11 cellular contexts compared by ENCODE assay signal in the genomic region with DNA sequence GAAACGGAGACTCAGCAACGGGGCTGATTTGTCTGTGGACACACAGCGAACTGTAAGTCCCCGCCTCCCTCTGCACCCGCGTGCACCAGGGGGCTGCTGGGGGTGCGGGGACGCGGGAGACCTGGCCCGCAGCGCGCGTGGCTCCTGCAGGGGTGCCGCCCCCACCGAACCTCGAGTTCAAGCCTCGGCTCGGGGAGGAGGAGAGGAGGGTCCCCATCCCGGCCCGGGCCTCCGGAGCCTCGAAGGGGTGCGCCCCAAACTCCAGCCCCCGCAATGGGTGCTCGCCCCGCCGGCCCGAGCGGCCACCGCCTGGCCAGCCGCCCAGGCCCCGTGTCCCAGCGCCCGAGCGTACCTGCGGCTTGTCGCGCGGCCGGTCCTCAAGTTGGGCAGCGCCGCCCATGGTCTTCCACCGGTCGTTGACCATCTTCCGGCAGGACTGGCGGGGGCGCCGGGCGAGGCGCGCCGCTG. TPM values are rescaled to one million over a fixed set of nuclear protein-coding genes. Genes with fewer than 3 reads are reported as not detected.
A peak's percentile ranks its signal among the peaks of the same experiment; 100 is the strongest.
DNase-seq lines count a peak whose midpoint lies in the region; ATAC-seq, FAIRE-seq and TF ChIP-seq lines count a peak whose summit lies in the region.
"Had no signal": no experiment of that assay in that cellular context is flagged by ENCODE, and none has a peak within 500 bp of the region (broad histone marks: within the 10 kb centered on the region; RNA-seq: fewer than 3 reads in every experiment).

No MANE protein-coding gene starts in this region.

- H4K91ac ChIP-seq in IMR-90 (ENCODE audit: insufficient read depth, low read depth, low read length): no peak overlapping the region
- no peak overlapping the region for H4K91ac ChIP-seq in H1 (replicated peaks; ENCODE audit: insufficient read length, low read length)

- H3K4me1 ChIP-seq in IMR-90 (ENCODE audit: control insufficient read depth, insufficient read depth, low read length): peaks cover 22% of the 10 kb centered on the region
- H3K4me1 ChIP-seq in H1 (replicated peaks in 1 of 4; ENCODE audit: control insufficient read depth in 3 of 4, insufficient read depth in 4 of 4, low read length in 3 of 4): peaks cover 8 to 51% (median 26%) of the 10 kb centered on the region in 4 experiments
- peaks cover 29% of the 10 kb centered on the region for H3K4me1 ChIP-seq in neural progenitor cell

- peak overlapping the region; percentile 83 for H3K4me3 Mint-ChIP-seq in neural progenitor cell

- H2AK5ac ChIP-seq in IMR-90 (ENCODE audit: low read depth, low read length): 0 out of 2 replicates have a peak overlapping the region, but pooled peaks have one; percentile 51
- no peak overlapping the region for H2AK5ac ChIP-seq in H1 (ENCODE audit: low read depth, low read length)

- peaks cover 34% of the 10 kb centered on the region for H3K4me1 Mint-ChIP-seq in neural progenitor cell

- H3K36me3 ChIP-seq in IMR-90 (ENCODE audit: control insufficient read depth, insufficient read depth, low read length): no peaks in the 10 kb centered on the region
- no peaks in the 10 kb centered on the region; a peak in 1 of 8 replicates for H3K36me3 ChIP-seq in H1 (ENCODE audit: control insufficient read depth in 2 of 4, insufficient read depth in 4 of 4, low read length in 3 of 4)
- H3K36me3 ChIP-seq in neural progenitor cell: no peaks in the 10 kb centered on the region

- no peak overlapping the region for H2BK15ac ChIP-seq in IMR-90 (ENCODE audit: low read depth, low read length)
- H2BK15ac ChIP-seq in H1 (ENCODE audit: low read length): no peak overlapping the region

- H4K8ac ChIP-seq in IMR-90 (ENCODE audit: low read depth in 2 of 2, low read length in 2 of 2): no peak overlapping the region
- peak overlapping the region; percentile 22; the same call in 1 of the 2 replicates for H4K8ac ChIP-seq in H1 (ENCODE audit: extremely low read depth, insufficient read depth, low read length)

- 0 out of 2 replicates have a peak overlapping the region, but pooled peaks have one; percentile 47 for H3K4ac ChIP-seq in IMR-90 (ENCODE audit: low read depth, low read length)
- H3K4ac ChIP-seq in H1 (replicated peaks; ENCODE audit: insufficient read length, low read depth, low read length): no peak overlapping the region

- H4K20me1 ChIP-seq in IMR-90 (ENCODE audit: insufficient read depth, low read length) (peaks cover 6% of the 10 kb centered on the region; the same call in 1 of the 2 replicates), H1 (replicated peaks in 1 of 2; ENCODE audit: control insufficient read depth in 1 of 2, insufficient read depth in 2 of 2, low read length in 2 of 2) (peaks cover 3 to 5% of the 10 kb centered on the region in 2 experiments), neural progenitor cell (ENCODE audit: low read depth) (peaks cover 38% of the 10 kb centered on the region)

- H2AK9ac ChIP-seq in IMR-90 (replicated peaks; ENCODE audit: low read depth, low read length, poor library complexity): no peak overlapping the region

- WGBS in IMR-90 (ENCODE audit: extremely low coverage in 2 of 2, insufficient read length in 1 of 2), 2 experiments: 2% methylated on average over 28 of the region's 52 CpGs; no CpG with 5 or more reads in 1 of the 2 experiments
- WGBS in H1 (ENCODE audit: extremely low coverage in 1 of 2, insufficient coverage in 1 of 2, insufficient read length in 1 of 2, insufficient replicate concordance in 2 of 2, low coverage in 1 of 2, low lambda C conversion rate in 2 of 2, missing lambda C conversion rate in 1 of 2), 2 experiments: 8% methylated on average over 22 of the region's 52 CpGs; no CpG with 5 or more reads in 1 of the 2 experiments

- H2BK5ac ChIP-seq in IMR-90 (ENCODE audit: low read depth, low read length, poor library complexity, severe bottlenecking) (no peak overlapping the region), H1 (ENCODE audit: low read depth, low read length) (no peak overlapping the region)

- peaks cover 3% of the 10 kb centered on the region for H3K9me3 Mint-ChIP-seq in neural progenitor cell

- no peak overlapping the region for H3K14ac ChIP-seq in IMR-90 (replicated peaks; ENCODE audit: low read depth, low read length)
- H3K14ac ChIP-seq in H1 (ENCODE audit: insufficient read length): no peak overlapping the region

- DNase-seq in AG10803 (ENCODE audit: low read depth): no peak
- DNase-seq in IMR-90: no peak
- peak in 1 of 2 experiments; percentile 66 for DNase-seq in H1 (ENCODE audit: low read depth in 1 of 2, low spot score in 2 of 2)
- DNase-seq in neural progenitor cell (ENCODE audit: low spot score): no peak
- DNase-seq in hepatic stellate cell (ENCODE audit: low spot score): no peak
- no peak for DNase-seq in NCI-H2107 treated with DMSO at 0.1 percent for 48 hours (lab: John Stamatoyannopoulos, UW; ENCODE audit: unreplicated experiment)
- no peak for DNase-seq in activated gamma-delta T cell (lab: John Stamatoyannopoulos, UW)
- DNase-seq: DND-41 had no signal

- no peaks in the 10 kb centered on the region for H3K36me3 Mint-ChIP-seq in neural progenitor cell

- H3K27me3 ChIP-seq in IMR-90 (ENCODE audit: control insufficient read depth, insufficient read depth, low read length) (peaks cover 28% of the 10 kb centered on the region), H1 (replicated peaks in 1 of 4; ENCODE audit: control insufficient read depth in 3 of 4, extremely low read depth in 1 of 4, insufficient read depth in 3 of 4, low read length in 3 of 4) (peaks cover 18 to 44% (median 32%) of the 10 kb centered on the region in 4 experiments), neural progenitor cell (peaks cover 67% of the 10 kb centered on the region)

- 0 out of 4 replicates have a peak, but pooled peaks cover 0 to 3% of the 10 kb centered on the region in 2 experiments for H3K79me1 ChIP-seq in IMR-90 (ENCODE audit: low read depth in 1 of 2, low read length in 2 of 2)
- H3K79me1 ChIP-seq in H1 (ENCODE audit: low read depth, low read length): no peaks in the 10 kb centered on the region

- H3K23me2 ChIP-seq in H1 (ENCODE audit: low read depth, low read length): peaks cover 14% of the 10 kb centered on the region; the same call in 1 of the 2 replicates

- CTCF ChIA-PET in IMR-90 (lab: Yijun Ruan, JAX): no interaction called here
- CTCF ChIA-PET in H1 (lab: Charles Lee; ENCODE audit: partially characterized antibody): no interaction called here

- H4K5ac ChIP-seq in IMR-90 (ENCODE audit: low read depth, low read length) (no peak overlapping the region), H1 (ENCODE audit: insufficient read length, low read depth, low read length) (no peak overlapping the region)

- no peak overlapping the region; the same call in 1 of the 2 replicates for H2BK120ac ChIP-seq in IMR-90 (ENCODE audit: low read depth, low read length)
- H2BK120ac ChIP-seq in H1 (replicated peaks; ENCODE audit: low read depth, low read length): no peak overlapping the region

- peak overlapping the region; percentile 80; the same call in 1 of the 2 replicates for H2BK12ac ChIP-seq in H1 (ENCODE audit: low read depth, low read length)

- H3K23ac ChIP-seq in IMR-90 (ENCODE audit: low read depth, low read length) (peak overlapping the region; percentile 45; the same call in 1 of the 2 replicates), H1 (ENCODE audit: insufficient read length) (no peak overlapping the region)

- dilution Hi-C loops in IMR-90 (cut with HindIII; ENCODE audit: low sequenced_read_pairs, unreplicated experiment): no loop called here

- H3K18ac ChIP-seq in IMR-90 (ENCODE audit: low read depth, low read length) (no peak overlapping the region), H1 (ENCODE audit: extremely low read depth, low read length) (peak overlapping the region; percentile 60; the same call in 1 of the 2 replicates)

- in situ Hi-C loops in IMR-90 (cut with MboI; ENCODE audit: low sequenced_read_pairs): no loop called here

- peak overlapping the region; percentile 89 for H2AFZ ChIP-seq in IMR-90 (replicated peaks; ENCODE audit: low read length, poor library complexity)
- no peak overlapping the region for H2AFZ ChIP-seq in H1 (ENCODE audit: low read length)
- H2AFZ ChIP-seq in neural progenitor cell (replicated peaks): no peak overlapping the region

- H3F3A ChIP-seq in neural progenitor cell (ENCODE audit: low read depth): peaks cover 61% of the 10 kb centered on the region

- H3K4me3 ChIP-seq in AG10803 (ENCODE audit: low read length): peak overlapping the region; percentile 12; the same call in 1 of the 2 replicates
- H3K4me3 ChIP-seq in IMR-90 (ENCODE audit: insufficient read depth, low read depth, low read length): peak overlapping the region; percentile 86
- peak overlapping the region; percentile 56 to 96 (median 62) for H3K4me3 ChIP-seq in H1 (ENCODE audit: extremely low read depth in 1 of 4, insufficient read depth in 2 of 4, low read depth in 3 of 4, low read length in 4 of 4)
- H3K4me3 ChIP-seq in neural progenitor cell: peak overlapping the region; percentile 89

- TF ChIP-seq RAD21 in IMR-90 (IDR thresholded peaks at IDR 0.05; ENCODE audit: low read length): no peak
- no peak for TF ChIP-seq RAD21 in H1 (IDR thresholded peaks at IDR 0.05 in 1 of 2, conservative IDR thresholded peaks at IDR 0.05 in 1 of 2; ENCODE audit: low read depth in 2 of 2, low read length in 2 of 2)

- no peak overlapping the region for H3K27ac Mint-ChIP-seq in neural progenitor cell

- no peaks in the 10 kb centered on the region for H3K9me3 ChIP-seq in IMR-90 (ENCODE audit: control insufficient read depth, insufficient read depth, low read length)
- H3K9me3 ChIP-seq in H1 (ENCODE audit: insufficient read depth in 2 of 2, low read depth in 1 of 2, low read length in 1 of 2): no peaks in the 10 kb centered on the region
- no peaks in the 10 kb centered on the region for H3K9me3 ChIP-seq in neural progenitor cell (ENCODE audit: low read depth)

- H3K27me3 Mint-ChIP-seq in neural progenitor cell (ENCODE audit: insufficient read depth, low read depth): peaks cover 43% of the 10 kb centered on the region

- TF ChIP-seq POLR2A in IMR-90 (IDR thresholded peaks at IDR 0.05; ENCODE audit: low read depth, low read length) (no peak), H1 (IDR thresholded peaks at IDR 0.05; ENCODE audit: control extremely low read depth in 1 of 2, low read depth in 2 of 2, low read length in 2 of 2) (no peak)

- no peaks in the 10 kb centered on the region for H3K79me2 ChIP-seq in H1 (ENCODE audit: control insufficient read depth in 1 of 2, insufficient read depth in 2 of 2, low read length in 2 of 2)
- H3K79me2 ChIP-seq in neural progenitor cell (ENCODE audit: low read depth): no peaks in the 10 kb centered on the region

- H3K27ac ChIP-seq in IMR-90 (ENCODE audit: insufficient read depth, low read length): no peak overlapping the region; the same call in 1 of the 2 replicates
- H3K27ac ChIP-seq in H1 (ENCODE audit: low read depth, low read length): no peak overlapping the region
- no peak overlapping the region for H3K27ac ChIP-seq in neural progenitor cell
- H3K27ac ChIP-seq: SK-N-MC had no signal

- no peak overlapping the region for H2BK20ac ChIP-seq in IMR-90 (ENCODE audit: low read depth, low read length)
- no peak overlapping the region for H2BK20ac ChIP-seq in H1 (ENCODE audit: low read length)

- ATAC-seq in IMR-90 (ENCODE audit: low read depth) (no peak), GM19397 (IDR thresholded peaks at IDR 0.05; ENCODE audit: unreplicated experiment) (no peak)

- no peak for FAIRE-seq in H1 (lab: Jason Lieb, UNC)

- peak overlapping the region; percentile 56 for H3K4me2 ChIP-seq in IMR-90 (ENCODE audit: low read depth, low read length)
- H3K4me2 ChIP-seq in H1 (ENCODE audit: insufficient read depth in 1 of 2, low read depth in 2 of 2, low read length in 2 of 2): peak overlapping the region; percentile 0 to 83
- peak overlapping the region; percentile 97 for H3K4me2 ChIP-seq in neural progenitor cell

- POLR2A ChIA-PET in IMR-90 (lab: Charles Lee; ENCODE audit: unreplicated experiment) (no interaction called here), H1 (lab: Charles Lee; ENCODE audit: partially characterized antibody) (no interaction called here)

- intact Hi-C loops in IMR-90 (cut with micrococcal nuclease): loop anchor here (5.0 kb wide), 3 partner anchors 46 to 236 kb away; no protein-coding TSS in a partner anchor

- no peak overlapping the region; the same call in 1 of the 2 replicates for H3K9ac ChIP-seq in IMR-90 (ENCODE audit: low read depth, low read length)
- peak overlapping the region in 1 of 4 experiments; percentile 39; a peak in 1 of 7 replicates for H3K9ac ChIP-seq in H1 (replicated peaks in 1 of 4; ENCODE audit: extremely low read depth in 1 of 4, low read depth in 3 of 4, low read length in 3 of 4)
- no peak overlapping the region for H3K9ac ChIP-seq in neural progenitor cell

- peaks cover 7% of the 10 kb centered on the region; the same call in 1 of the 2 replicates for H3K9me1 ChIP-seq in IMR-90 (ENCODE audit: insufficient read depth, low read length)

- no peak for TF ChIP-seq CTCF in AG10803 (conservative IDR thresholded peaks at IDR 0.05; ENCODE audit: low read length)
- TF ChIP-seq CTCF in IMR-90 (conservative IDR thresholded peaks at IDR 0.05; ENCODE audit: low read depth, low read length): no peak
- no peak for TF ChIP-seq CTCF in H1 (IDR thresholded peaks at IDR 0.05; ENCODE audit: control extremely low read depth in 1 of 3, insufficient read depth in 1 of 3, low read depth in 1 of 3, low read length in 3 of 3)
- no peak for TF ChIP-seq CTCF in neural progenitor cell (IDR thresholded peaks at IDR 0.05)

- no TSS peak for BruUV-seq in IMR-90 (replicated peaks; lab: Mats Ljungman, UMichigan)

- TF ChIP-seq EP300 in H1 (IDR thresholded peaks at IDR 0.05; ENCODE audit: borderline replicate concordance in 1 of 2, low read depth in 2 of 2, low read length in 2 of 2): no peak

- no peak overlapping the region for H3K56ac ChIP-seq in IMR-90 (ENCODE audit: extremely low read depth, insufficient read depth, low read length)
- no peak overlapping the region for H3K56ac ChIP-seq in H1 (replicated peaks; ENCODE audit: insufficient read length, low read depth, low read length)

RNA-seq across cellular contexts. Expression of a gene that starts 0.8 kb away (rescaled TPM):
- 1.1 and 2.2 TPM in 2 replicates for total RNA-seq in IMR-90 (2012; rRNA removed)
- 10.1 and 12.2 TPM in 2 replicates for polyA plus RNA-seq in IMR-90 (2012; rRNA removed)
- polyA plus RNA-seq in IMR-90 (2012; cell fraction: cytosol; rRNA removed): 8.8 and 15.2 TPM in 2 replicates
- 11.6 and 31.9 TPM in 2 replicates for polyA plus RNA-seq in IMR-90 (2012; cell fraction: nucleus; rRNA removed; ENCODE audit: low replicate concordance)
- total RNA-seq in H1 (2021; fragmentation: NEBNext Ultra II Directional; extraction: Animal tissue kit (Norgen Biotek cat#: 25700)): 5.3 and 6.1 TPM in 2 replicates
- polyA plus RNA-seq in H1 (2011; rRNA removed): 8.8 and 13.2 TPM in 2 replicates
- polyA plus RNA-seq in H1 (2011; cell fraction: cytosol; rRNA removed): 5.6 TPM
- polyA plus RNA-seq in H1 (2011; cell fraction: nucleus; rRNA removed): 11.0 TPM
- polyA plus RNA-seq in H1 (2012, experiment 1 of 2): 3.9 to 10.9 TPM (median 7.8 TPM) in 4 replicates
- polyA plus RNA-seq in H1 (2012, experiment 2 of 2): 5.2 TPM
- 11.6 TPM for polyA plus RNA-seq in H1 (2013, experiment 1 of 2)
- 10.8 TPM for polyA plus RNA-seq in H1 (2013, experiment 2 of 2)
- 0.66 and 1.2 TPM in 2 replicates for polyA minus RNA-seq in H1 (2011; rRNA and poly(A)+ RNA removed)
- polyA minus RNA-seq in H1 (2011; cell fraction: cytosol; rRNA and poly(A)+ RNA removed): 2.1 TPM
- polyA minus RNA-seq in H1 (2011; cell fraction: nucleus; rRNA and poly(A)+ RNA removed): 1.2 TPM
- 1.8 and 7.2 TPM in 2 replicates for total RNA-seq in neural progenitor cell (ENCODE audit: low replicate concordance)

RNA-seq across cellular contexts. Expression of a gene that starts 41.6 kb away (rescaled TPM):
- total RNA-seq in IMR-90 (2012; rRNA removed) (not detected in 2 replicates), neural progenitor cell (ENCODE audit: low replicate concordance) (not detected in 2 replicates)
- polyA plus RNA-seq in IMR-90 (2012; rRNA removed) (not detected in 2 replicates), H1 (2011; rRNA removed) (not detected in 2 replicates)
- polyA plus RNA-seq in IMR-90 (2012; cell fraction: cytosol; rRNA removed): not detected in 2 replicates
- not detected in 2 replicates for polyA plus RNA-seq in IMR-90 (2012; cell fraction: nucleus; rRNA removed; ENCODE audit: low replicate concordance)
- not detected in 2 replicates for total RNA-seq in H1 (2021; fragmentation: NEBNext Ultra II Directional; extraction: Animal tissue kit (Norgen Biotek cat#: 25700))
- not detected for polyA plus RNA-seq in H1 (2011; cell fraction: cytosol; rRNA removed)
- polyA plus RNA-seq in H1 (2011; cell fraction: nucleus; rRNA removed): not detected
- 0.11 to 0.28 TPM in 2 of 4 replicates, not detected in the others for polyA plus RNA-seq in H1 (2012, experiment 1 of 2)
- polyA plus RNA-seq in H1 (2012, experiment 2 of 2): 0.73 TPM
- not detected for polyA plus RNA-seq in H1 (2013, experiment 1 of 2)
- not detected for polyA plus RNA-seq in H1 (2013, experiment 2 of 2)
- not detected in 2 replicates for polyA minus RNA-seq in H1 (2011; rRNA and poly(A)+ RNA removed)
- polyA minus RNA-seq in H1 (2011; cell fraction: cytosol; rRNA and poly(A)+ RNA removed): not detected
- not detected for polyA minus RNA-seq in H1 (2011; cell fraction: nucleus; rRNA and poly(A)+ RNA removed)
- total RNA-seq: myocyte had no signal

Comparison
In these comparisons a context has a peak if more than half of its experiments do, and no peak if none do; other contexts are left out.
1. H3K4me3 ChIP-seq: peak in every context shown above with its lines; median percentile 89 in neural progenitor cell; 86 in IMR-90; 62 in H1; 12 in AG10803.
2. H3K4me2 ChIP-seq: peak in every context shown above with its lines; median percentile 97 in neural progenitor cell; 56 in IMR-90; 42 in H1.